In genomic region chr22:19607198-19608113, GRCh38 we compare ENCODE assay signal across 9 cellular contexts.
DNase-seq lines count a peak whose midpoint lies in the region; ATAC-seq and TF ChIP-seq lines count a peak whose summit lies in the region.
"Had no signal": no experiment of that assay in that cellular context is flagged by ENCODE, and none has a peak within 500 bp of the region (broad histone marks: within the 10 kb centered on the region; RNA-seq: fewer than 3 reads in every experiment).

No MANE protein-coding gene starts in this region.

- no peaks in the 10 kb centered on the region for H3K9me3 Mint-ChIP-seq in stimulated activated effector memory CD8-positive, alpha-beta T cell treated with anti-CD3 and anti-CD28 coated beads, Interleukin-12 subunit alpha, Interleukin-12 subunit beta, amount 100 ng/mL, for 72 hours

- H3K4me1 Mint-ChIP-seq in stimulated activated effector memory CD8-positive, alpha-beta T cell treated with anti-CD3 and anti-CD28 coated beads, Interleukin-12 subunit alpha, Interleukin-12 subunit beta, amount 100 ng/mL, for 72 hours = peaks cover 7% of the 10 kb centered on the region

- no peaks in the 10 kb centered on the region for H3K36me3 Mint-ChIP-seq in stimulated activated effector memory CD8-positive, alpha-beta T cell treated with anti-CD3 and anti-CD28 coated beads, Interleukin-12 subunit alpha, Interleukin-12 subunit beta, amount 100 ng/mL, for 72 hours

- TF ChIP-seq POLR2A in Peyer's patch (IDR thresholded peaks at IDR 0.05) = no peak
- TF ChIP-seq POLR2A in prostate gland (IDR thresholded peaks at IDR 0.05) = peak; percentile 72

- H3K9me3 ChIP-seq in Peyer's patch (no peaks in the 10 kb centered on the region), prostate gland (no peaks in the 10 kb centered on the region)

- H3K27me3 ChIP-seq in H7 (ENCODE audit: control insufficient read depth, insufficient read depth, low read length) (no peaks in the 10 kb centered on the region), Peyer's patch (no peaks in the 10 kb centered on the region), prostate gland (replicated peaks; ENCODE audit: insufficient read depth) (no peaks in the 10 kb centered on the region)

- no peak overlapping the region for H3K4me3 ChIP-seq in H7 (ENCODE audit: insufficient read depth, low read depth, low read length)
- H3K4me3 ChIP-seq in Peyer's patch = no peak overlapping the region
- H3K4me3 ChIP-seq in prostate gland = no peak overlapping the region

- ATAC-seq in stimulated activated effector memory CD8-positive, alpha-beta T cell treated with anti-CD3 and anti-CD28 coated beads, Interleukin-12 subunit alpha, Interleukin-12 subunit beta, amount 100 ng/mL, for 72 hours = no peak
- no peak for ATAC-seq in HG03432 (IDR thresholded peaks at IDR 0.05; ENCODE audit: unreplicated experiment)

- no peak overlapping the region for H3K4me3 Mint-ChIP-seq in stimulated activated effector memory CD8-positive, alpha-beta T cell treated with anti-CD3 and anti-CD28 coated beads, Interleukin-12 subunit alpha, Interleukin-12 subunit beta, amount 100 ng/mL, for 72 hours

- no peaks in the 10 kb centered on the region for H3K36me3 ChIP-seq in H7 (replicated peaks; ENCODE audit: control insufficient read depth, insufficient read depth, low read length)
- H3K36me3 ChIP-seq in Peyer's patch = no peaks in the 10 kb centered on the region
- no peaks in the 10 kb centered on the region for H3K36me3 ChIP-seq in prostate gland

- H3K27ac ChIP-seq in Peyer's patch (peak overlapping the region in 1 of 4 donors; percentile 43), caudate nucleus (ENCODE audit: low read depth, low read length) (peak overlapping the region; percentile 64), prostate gland (peak overlapping the region; percentile 89 to 97)

- no peak overlapping the region for H3K27ac Mint-ChIP-seq in stimulated activated effector memory CD8-positive, alpha-beta T cell treated with anti-CD3 and anti-CD28 coated beads, Interleukin-12 subunit alpha, Interleukin-12 subunit beta, amount 100 ng/mL, for 72 hours

- DNase-seq in H7 (peak; percentile 80), Peyer's patch (peak; percentile 61 to 78 (median 69)), caudate nucleus (lab: John Stamatoyannopoulos, UW) (peak in 18 of 61 donors; percentile 5 to 90 (median 20)), prostate gland (ENCODE audit: low spot score) (peak; percentile 96), middle frontal gyrus (ENCODE audit: extremely low spot score, low spot score) (no peak), AML-193 (lab: John Stamatoyannopoulos, UW) (no peak)
- DNase-seq in stimulated activated effector memory CD8-positive, alpha-beta T cell treated with anti-CD3 and anti-CD28 coated beads, Interleukin-12 subunit alpha, Interleukin-12 subunit beta, amount 100 ng/mL, for 72 hours (ENCODE audit: low spot score in 2 of 2) = no peak
- DNase-seq: NCI-H524 treated with DMSO at 0.1 percent for 48 hours had no signal

- WGBS in prostate gland = 11% methylated on average over 29 of the region's 29 CpGs

- no peak for TF ChIP-seq CTCF in Peyer's patch (IDR thresholded peaks at IDR 0.05)
- no peak for TF ChIP-seq CTCF in prostate gland (IDR thresholded peaks at IDR 0.05)

- intact Hi-C loops in prostate gland (cut with DNase I) = no loop called here

- H3K4me1 ChIP-seq in Peyer's patch (no peaks in the 10 kb centered on the region), prostate gland (replicated peaks) (peaks cover 26% of the 10 kb centered on the region)

Comparison
In these comparisons a context has a peak if more than half of its experiments do, and no peak if none do; other contexts are left out.
1. DNase-seq: peak in H7 (single experiment), Peyer's patch (3 of 3) and prostate gland (single experiment); none in middle frontal gyrus (single experiment), stimulated activated effector memory CD8-positive, alpha-beta T cell treated with anti-CD3 and anti-CD28 coated beads, Interleukin-12 subunit alpha, Interleukin-12 subunit beta, amount 100 ng/mL, for 72 hours (0 of 2) and AML-193 (0 of 2).